Comparison of ENCODE assay signal across 10 cellular contexts in genomic region chr1:202809597-202810159, GRCh38. TPM values are rescaled to one million over a fixed set of nuclear protein-coding genes. Genes with fewer than 3 reads are reported as not detected.
DNase-seq lines count a peak whose midpoint lies in the region; ATAC-seq and TF ChIP-seq lines count a peak whose summit lies in the region.
"Had no signal": no experiment of that assay in that cellular context is flagged by ENCODE, and none has a peak within 500 bp of the region (broad histone marks: within the 10 kb centered on the region; RNA-seq: fewer than 3 reads in every experiment).

No MANE protein-coding gene starts in this region.

- H3K27ac ChIP-seq in A673 (ENCODE audit: low read depth, low read length, poor library complexity, severe bottlenecking) (no peak overlapping the region), HUES64 (ENCODE audit: low read depth, low read length) (no peak overlapping the region), Peyer's patch (peak overlapping the region in 2 of 4 donors; percentile 82 to 85)

- H3K4me3 Mint-ChIP-seq in chondrocyte (ENCODE audit: unreplicated experiment) = peak overlapping the region; percentile 92
- peak overlapping the region; percentile 89 for H3K4me3 Mint-ChIP-seq in natural killer cell treated with Interleukin-12 subunit alpha and Interleukin-12 subunit beta and Interleukin-15 and Interleukin-18, amount 100 ng/mL, for 72 hours

- H3K27me3 ChIP-seq in A673 (replicated peaks; ENCODE audit: insufficient read depth, low read depth, low read length, poor library complexity) = no peaks in the 10 kb centered on the region
- H3K27me3 ChIP-seq in HUES64 (ENCODE audit: insufficient read depth, low read length) = peaks cover 12% of the 10 kb centered on the region
- no peaks in the 10 kb centered on the region for H3K27me3 ChIP-seq in Peyer's patch

- H3K4me1 Mint-ChIP-seq in chondrocyte (ENCODE audit: low read depth) = peaks cover 49% of the 10 kb centered on the region
- H3K4me1 Mint-ChIP-seq in natural killer cell treated with Interleukin-12 subunit alpha and Interleukin-12 subunit beta and Interleukin-15 and Interleukin-18, amount 100 ng/mL, for 72 hours (ENCODE audit: low read depth in 2 of 2) = peaks cover 43 to 44% of the 10 kb centered on the region in 2 donors

- TF ChIP-seq CTCF in A673 (conservative IDR thresholded peaks at IDR 0.05; ENCODE audit: low read depth, low read length) (no peak), chondrocyte (IDR thresholded peaks at IDR 0.05) (no peak), Peyer's patch (IDR thresholded peaks at IDR 0.05) (no peak)

- H3K9me3 ChIP-seq in A673 (ENCODE audit: low read depth, low read length, poor library complexity, severe bottlenecking) (no peaks in the 10 kb centered on the region), HUES64 (ENCODE audit: insufficient read depth, low read depth, low read length) (no peaks in the 10 kb centered on the region), Peyer's patch (no peaks in the 10 kb centered on the region)

- no peak for DNase-seq in A673 (ENCODE audit: low spot score)
- no peak for DNase-seq in chondrocyte (ENCODE audit: low spot score)
- DNase-seq in natural killer cell treated with Interleukin-12 subunit alpha and Interleukin-12 subunit beta and Interleukin-15 and Interleukin-18, amount 100 ng/mL, for 72 hours (ENCODE audit: low spot score) = no peak
- no peak for DNase-seq in Peyer's patch
- DNase-seq: NCI-H2107 had no signal

- peak overlapping the region; percentile 96 for H3K27ac Mint-ChIP-seq in chondrocyte (ENCODE audit: unreplicated experiment)
- H3K27ac Mint-ChIP-seq in natural killer cell treated with Interleukin-12 subunit alpha and Interleukin-12 subunit beta and Interleukin-15 and Interleukin-18, amount 100 ng/mL, for 72 hours = peak overlapping the region; percentile 80 to 89

- no peaks in the 10 kb centered on the region for H3K36me3 Mint-ChIP-seq in chondrocyte (ENCODE audit: low read depth)
- H3K36me3 Mint-ChIP-seq in natural killer cell treated with Interleukin-12 subunit alpha and Interleukin-12 subunit beta and Interleukin-15 and Interleukin-18, amount 100 ng/mL, for 72 hours = no peaks in the 10 kb centered on the region

- H3K9ac ChIP-seq in HUES64 (ENCODE audit: low read depth, low read length) = no peak overlapping the region

- no peaks in the 10 kb centered on the region for H3K36me3 ChIP-seq in A673 (ENCODE audit: insufficient read depth, low read length, poor library complexity, severe bottlenecking)
- no peaks in the 10 kb centered on the region for H3K36me3 ChIP-seq in HUES64 (ENCODE audit: insufficient read depth, low read length)
- no peaks in the 10 kb centered on the region for H3K36me3 ChIP-seq in Peyer's patch

- H3K27me3 Mint-ChIP-seq in chondrocyte (ENCODE audit: low read depth) = no peaks in the 10 kb centered on the region
- no peaks in the 10 kb centered on the region for H3K27me3 Mint-ChIP-seq in natural killer cell treated with Interleukin-12 subunit alpha and Interleukin-12 subunit beta and Interleukin-15 and Interleukin-18, amount 100 ng/mL, for 72 hours

- H3K9me3 Mint-ChIP-seq in chondrocyte (ENCODE audit: low read depth) = no peaks in the 10 kb centered on the region
- H3K9me3 Mint-ChIP-seq in natural killer cell treated with Interleukin-12 subunit alpha and Interleukin-12 subunit beta and Interleukin-15 and Interleukin-18, amount 100 ng/mL, for 72 hours = no peaks in the 10 kb centered on the region

- WGBS in HUES64 = 69% methylated on average over 15 of the region's 15 CpGs

- no TSS peak for BruUV-seq in A673 (replicated peaks; lab: Mats Ljungman, UMichigan)

- peak overlapping the region; percentile 65 for H3K4me3 ChIP-seq in A673 (ENCODE audit: low read depth, low read length, poor library complexity, severe bottlenecking)
- peak overlapping the region; percentile 95 for H3K4me3 ChIP-seq in HUES64 (ENCODE audit: low read length)
- H3K4me3 ChIP-seq in Peyer's patch = peak overlapping the region in 2 of 4 donors; percentile 82 to 84

- intact Hi-C loops in A673 (cut with micrococcal nuclease; ENCODE audit: unreplicated experiment) = no loop called here

- CTCF ChIA-PET in A673 (lab: Charles Lee) = interaction anchor here (0.6 kb wide), 1 partner anchor 1587 kb away, joined by 4 read pairs; no protein-coding TSS in a partner anchor

- POLR2A ChIA-PET in A673 (lab: Charles Lee; ENCODE audit: low non-redundant PET) = no interaction called here

- ATAC-seq in natural killer cell treated with Interleukin-12 subunit alpha and Interleukin-12 subunit beta and Interleukin-15 and Interleukin-18, amount 100 ng/mL, for 72 hours = no peak
- ATAC-seq in GM18907 (IDR thresholded peaks at IDR 0.05; ENCODE audit: unreplicated experiment) (no peak), GM21360 (IDR thresholded peaks at IDR 0.05; ENCODE audit: unreplicated experiment) (no peak), GM21717 (IDR thresholded peaks at IDR 0.05; ENCODE audit: unreplicated experiment) (no peak)

- peaks cover 14% of the 10 kb centered on the region for H3K4me1 ChIP-seq in A673 (ENCODE audit: insufficient read depth, low read length, poor library complexity, severe bottlenecking)
- peaks cover 47% of the 10 kb centered on the region for H3K4me1 ChIP-seq in HUES64 (ENCODE audit: insufficient read depth, low read length)
- H3K4me1 ChIP-seq in Peyer's patch = peaks cover 0 to 15% (median 1%) of the 10 kb centered on the region in 4 donors

- TF ChIP-seq POLR2A in Peyer's patch (IDR thresholded peaks at IDR 0.05) = no peak

RNA-seq across cellular contexts. Expression of gene PCAT6, which starts 1.1 kb away (rescaled TPM):
- total RNA-seq in A673 (2021) = 0.84 and 1.7 TPM in 2 replicates
- polyA plus RNA-seq in HUES64 (2013, experiment 1 of 2) = 2.2 TPM
- polyA plus RNA-seq in HUES64 (2013, experiment 2 of 2) = 3.7 TPM
- 4.2 to 6.8 TPM (median 4.5 TPM) in 3 replicates for total RNA-seq in chondrocyte
- total RNA-seq in natural killer cell treated with Interleukin-12 subunit alpha and Interleukin-12 subunit beta and Interleukin-15 and Interleukin-18, amount 100 ng/mL, for 72 hours = 1 to 10 TPM; 1.0 to 1.4 TPM
- total RNA-seq in Peyer's patch = not detected
- total RNA-seq: T-helper 1 cell treated with Interleukin-12 subunit alpha and Interleukin-12 subunit beta and Interleukin-4 antibody, amounts not matched to agents 30 ng/mL and 1 ng/mL, for 36 hours had no signal

RNA-seq across cellular contexts. Expression of gene KDM5B, which starts 1.5 kb away (rescaled TPM):
- 71.2 and 73.8 TPM in 2 replicates for total RNA-seq in A673 (2021)
- 57.9 TPM for polyA plus RNA-seq in HUES64 (2013, experiment 1 of 2)
- polyA plus RNA-seq in HUES64 (2013, experiment 2 of 2) = 69.9 TPM
- 123 to 131 TPM (median 126 TPM) in 3 replicates for total RNA-seq in chondrocyte
- 100 to 1,000 TPM in 1 of 2 donors, 10 to 100 TPM in 1; 92.2 to 150 TPM for total RNA-seq in natural killer cell treated with Interleukin-12 subunit alpha and Interleukin-12 subunit beta and Interleukin-15 and Interleukin-18, amount 100 ng/mL, for 72 hours
- total RNA-seq in Peyer's patch = 10 to 100 TPM; 43.8 to 66.8 (median 51.9) TPM
